In the genomic region with DNA sequence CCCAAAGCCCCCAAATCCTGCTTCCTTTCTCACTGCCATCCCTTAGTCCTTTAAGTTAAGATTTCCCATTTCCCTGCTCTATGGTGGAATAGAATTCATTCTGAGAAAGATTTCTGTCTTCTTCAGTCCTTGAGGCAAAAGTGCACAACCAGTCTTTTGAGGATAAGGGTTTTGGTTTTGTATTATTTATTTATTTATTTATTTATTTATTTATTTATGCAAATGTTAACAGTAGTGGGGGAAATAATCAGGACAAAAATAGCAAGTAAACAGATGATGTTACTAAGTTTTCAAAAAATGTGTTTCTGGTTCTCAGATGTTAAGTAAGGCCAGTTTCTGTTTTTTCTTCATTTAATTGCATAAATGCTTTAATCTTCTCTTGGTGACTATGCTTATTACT, we compare ENCODE assay signal across 21 cellular contexts.
DNase-seq lines count a peak whose midpoint lies in the region; ATAC-seq, FAIRE-seq and TF ChIP-seq lines count a peak whose summit lies in the region.
"Had no signal": no experiment of that assay in that cellular context is flagged by ENCODE, and none has a peak within 500 bp of the region (broad histone marks: within the 10 kb centered on the region; RNA-seq: fewer than 3 reads in every experiment).

No MANE protein-coding gene starts in this region.

- H3K9me3 Mint-ChIP-seq in natural killer cell, result no peaks in the 10 kb centered on the region
- H3K9me3 Mint-ChIP-seq in natural killer cell treated with Interleukin-12 subunit alpha and Interleukin-12 subunit beta and Interleukin-15 and Interleukin-18, amount 100 ng/mL, for 72 hours, result no peaks in the 10 kb centered on the region
- no peaks in the 10 kb centered on the region for H3K9me3 Mint-ChIP-seq in IgD-negative memory B cell
- H3K9me3 Mint-ChIP-seq: CD4-positive, alpha-beta T cell; CD8-positive, alpha-beta T cell had no signal

- ATAC-seq in natural killer cell, result no peak
- ATAC-seq in natural killer cell treated with Interleukin-12 subunit alpha and Interleukin-12 subunit beta and Interleukin-15 and Interleukin-18, amount 100 ng/mL, for 72 hours, result no peak
- ATAC-seq: CD8-positive, alpha-beta T cell had no signal

- intact Hi-C loops in natural killer cell (cut with micrococcal nuclease), result no loop called here
- intact Hi-C loops in posterior cingulate gyrus (cut with DNase I), result no loop called here

- no peaks in the 10 kb centered on the region for H3K27me3 Mint-ChIP-seq in natural killer cell (ENCODE audit: low read depth in 2 of 2)
- no peaks in the 10 kb centered on the region for H3K27me3 Mint-ChIP-seq in natural killer cell treated with Interleukin-12 subunit alpha and Interleukin-12 subunit beta and Interleukin-15 and Interleukin-18, amount 100 ng/mL, for 72 hours
- no peaks in the 10 kb centered on the region for H3K27me3 Mint-ChIP-seq in IgD-negative memory B cell
- H3K27me3 Mint-ChIP-seq: B cell; CD4-positive, alpha-beta T cell had no signal

- H3K27ac ChIP-seq in caudate nucleus (ENCODE audit: low read depth, low read length), result no peak overlapping the region
- H3K27ac ChIP-seq: 22Rv1; BLaER1 treated with 17β-estradiol and CSF1 and Interleukin-3, amounts not matched to agents 10 nM and 100 nM; C4-2B had no signal

- H3K4me3 Mint-ChIP-seq in natural killer cell (no peak overlapping the region), IgD-negative memory B cell (peak overlapping the region in 1 of 4 donors; percentile 65)
- no peak overlapping the region for H3K4me3 Mint-ChIP-seq in natural killer cell treated with Interleukin-12 subunit alpha and Interleukin-12 subunit beta and Interleukin-15 and Interleukin-18, amount 100 ng/mL, for 72 hours
- H3K4me3 Mint-ChIP-seq: B cell; CD4-positive, alpha-beta T cell; CD8-positive, alpha-beta T cell had no signal

- no peaks in the 10 kb centered on the region for H3K36me3 Mint-ChIP-seq in natural killer cell
- no peaks in the 10 kb centered on the region for H3K36me3 Mint-ChIP-seq in natural killer cell treated with Interleukin-12 subunit alpha and Interleukin-12 subunit beta and Interleukin-15 and Interleukin-18, amount 100 ng/mL, for 72 hours
- H3K36me3 Mint-ChIP-seq in IgD-negative memory B cell, result peaks cover 12% of the 10 kb centered on the region

- no peak for TF ChIP-seq CTCF in natural killer cell (IDR thresholded peaks at IDR 0.05)

- H3K27ac Mint-ChIP-seq in natural killer cell (peak overlapping the region; percentile 21 to 27), IgD-negative memory B cell (peak overlapping the region in 2 of 3 donors; percentile 20 to 82)
- H3K27ac Mint-ChIP-seq in natural killer cell treated with Interleukin-12 subunit alpha and Interleukin-12 subunit beta and Interleukin-15 and Interleukin-18, amount 100 ng/mL, for 72 hours, result no peak overlapping the region
- H3K27ac Mint-ChIP-seq: B cell; CD4-positive, alpha-beta T cell; CD8-positive, alpha-beta T cell had no signal

- DNase-seq in natural killer cell (no peak), caudate nucleus (lab: John Stamatoyannopoulos, UW) (no peak), posterior cingulate gyrus (no peak), GM03348 (ENCODE audit: low spot score) (no peak)
- DNase-seq in natural killer cell treated with Interleukin-12 subunit alpha and Interleukin-12 subunit beta and Interleukin-15 and Interleukin-18, amount 100 ng/mL, for 72 hours (ENCODE audit: low spot score), result no peak
- DNase-seq: AML-193; Caco-2; Calu3; CD4-positive, alpha-beta T cell; CD8-positive, alpha-beta T cell; DMS79 treated with DMSO at 0.1 percent for 48 hours; GDM1 had no signal

- FAIRE-seq in G401.6 (lab: Jason Lieb, UNC), result peak; percentile 88
- peak; percentile 86 for FAIRE-seq in endometrium (lab: Jason Lieb, UNC)
- FAIRE-seq: D721Med, GM19239 had no signal

- peaks cover 35 to 42% of the 10 kb centered on the region in 2 donors for H3K4me1 Mint-ChIP-seq in natural killer cell
- peaks cover 21 to 22% of the 10 kb centered on the region in 2 donors for H3K4me1 Mint-ChIP-seq in natural killer cell treated with Interleukin-12 subunit alpha and Interleukin-12 subunit beta and Interleukin-15 and Interleukin-18, amount 100 ng/mL, for 72 hours (ENCODE audit: low read depth in 2 of 2)
- peaks cover 12 to 28% (median 18%) of the 10 kb centered on the region in 3 donors for H3K4me1 Mint-ChIP-seq in IgD-negative memory B cell

Comparison
In these comparisons a context has a peak if more than half of its experiments do, and no peak if none do; other contexts are left out.
1. H3K27ac Mint-ChIP-seq: peak in natural killer cell (2 of 2) and IgD-negative memory B cell (2 of 3); none in natural killer cell treated with Interleukin-12 subunit alpha and Interleukin-12 subunit beta and Interleukin-15 and Interleukin-18, amount 100 ng/mL, for 72 hours (0 of 2).